Comparison of ENCODE assay signal across 9 cellular contexts in the genomic region with DNA sequence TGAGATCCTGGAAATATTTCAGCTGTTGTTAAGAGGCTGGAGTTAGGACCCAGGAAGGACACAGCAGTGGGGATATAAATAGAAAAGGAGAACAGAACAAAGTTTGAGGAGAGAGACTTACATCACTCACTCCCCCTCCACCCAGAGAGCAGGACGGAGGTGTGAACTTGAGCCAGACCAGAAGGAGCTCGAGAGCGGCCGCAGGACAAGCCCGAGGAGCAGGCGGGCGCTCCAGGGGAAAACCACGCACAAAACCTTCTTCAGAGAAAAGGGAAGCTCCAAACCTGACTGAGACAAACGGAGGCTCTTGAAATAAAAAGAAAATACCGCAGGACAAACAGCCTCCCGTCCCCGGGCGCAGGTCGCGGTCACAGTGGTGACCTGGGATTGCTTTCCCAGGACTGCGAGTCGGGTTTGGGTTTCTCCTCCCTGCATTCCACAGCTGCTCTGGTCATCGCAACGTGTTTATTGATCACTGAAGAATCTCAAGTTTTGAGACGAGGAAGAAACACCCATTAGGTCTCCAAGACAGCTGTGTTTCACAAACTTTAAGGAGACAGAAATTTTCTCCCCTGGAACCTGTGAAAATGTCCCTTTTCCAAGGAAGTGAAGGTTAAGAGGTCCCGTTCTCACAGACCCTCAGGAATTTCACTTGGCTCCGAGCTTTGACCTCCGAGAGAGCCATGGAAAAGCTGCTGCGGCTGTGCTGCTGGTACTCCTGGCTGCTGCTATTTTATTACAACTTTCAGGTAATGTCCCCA. TPM values are rescaled to one million over a fixed set of nuclear protein-coding genes. Genes with fewer than 3 reads are reported as not detected.
DNase-seq lines count a peak whose midpoint lies in the region; ATAC-seq and TF ChIP-seq lines count a peak whose summit lies in the region.
"Had no signal": no experiment of that assay in that cellular context is flagged by ENCODE, and none has a peak within 500 bp of the region (broad histone marks: within the 10 kb centered on the region; RNA-seq: fewer than 3 reads in every experiment).

A gene (plus strand): TSS at position 125 of the 761 bp plus-strand sequence. CDS start 559 bp downstream, at position 684.

- no peak for ATAC-seq in SK-N-SH treated with all-trans-retinoic acid at 6 μM for 48 hours
- no peak for ATAC-seq in GM21423 (IDR thresholded peaks at IDR 0.05; ENCODE audit: unreplicated experiment)

- H3K36me3 Mint-ChIP-seq in HFFc6 (ENCODE audit: low read depth) = peaks cover 3% of the 10 kb centered on the region; the same call in 1 of the 2 replicates

- H3K9me3 Mint-ChIP-seq in HFFc6 = peaks cover 19% of the 10 kb centered on the region

- no peak within 1 kb of the TSS for H3K27ac Mint-ChIP-seq in HFFc6

- no peaks in the 10 kb centered on the region for H3K9me3 ChIP-seq in tibial artery

- H3K27me3 ChIP-seq in tibial artery = no peaks in the 10 kb centered on the region

- no peaks in the 10 kb centered on the region for H3K36me3 ChIP-seq in tibial artery

- no peak for TF ChIP-seq CTCF in HFFc6 (IDR thresholded peaks at IDR 0.05)
- TF ChIP-seq CTCF in choroid plexus epithelial cell (conservative IDR thresholded peaks at IDR 0.05; ENCODE audit: low read depth, low read length) = no peak
- no peak for TF ChIP-seq CTCF in tibial artery (IDR thresholded peaks at IDR 0.05)

- H3K4me3 ChIP-seq in choroid plexus epithelial cell (ENCODE audit: low read depth, low read length) (no peak within 1 kb of the TSS), tibial artery (peak within 1 kb of the TSS; percentile 45 to 54)

- intact Hi-C loops in tibial artery (cut with DNase I; ENCODE audit: low total_unique reads) = no loop called here

- peak within 1 kb of the TSS; percentile 39 to 51 for H3K27ac ChIP-seq in tibial artery

- peak within 1 kb of the TSS; percentile 41; the same call in 1 of the 2 replicates for H3K4me3 Mint-ChIP-seq in HFFc6

- H3K4me1 ChIP-seq in tibial artery = peaks cover 0 to 15% (median 11%) of the 10 kb centered on the region in 4 donors

- H3K4me1 Mint-ChIP-seq in HFFc6 (ENCODE audit: low read depth) = no peaks in the 10 kb centered on the region

- H3K27me3 Mint-ChIP-seq in HFFc6 (ENCODE audit: insufficient read depth) = peaks cover 3% of the 10 kb centered on the region

- DNase-seq in HFFc6 (no peak), choroid plexus epithelial cell (ENCODE audit: low read depth) (peak; percentile 41), medulla oblongata (ENCODE audit: extremely low spot score) (peak; percentile 57), tibial artery (peak; percentile 81 to 82), germinal center (ENCODE audit: low spot score) (no peak)
- no peak for DNase-seq in stimulated activated CD8-positive, alpha-beta memory T cell treated with anti-CD3 and anti-CD28 coated beads, Interleukin-4, amount 100 ng/mL, for 48 hours
- DNase-seq: NK-92 treated with Interleukin-12 subunit alpha and Interleukin-12 subunit beta, amount 100 ng/mL, for 24 hours had no signal

TF ChIP-seq in SK-N-SH treated with all-trans-retinoic acid at 6 μM for 48 hours, 23 proteins besides CTCF, POLR2A, EP300 and RAD21:
- TF ChIP-seq ISL1 (CRISPR knock-in tag; IDR thresholded peaks at IDR 0.05) (no peak), ZNF70 (CRISPR knock-in tag; IDR thresholded peaks at IDR 0.05) (no peak), BACH2 (CRISPR knock-in tag; IDR thresholded peaks at IDR 0.05; ENCODE audit: borderline replicate concordance) (no peak), PPARA (CRISPR knock-in tag; IDR thresholded peaks at IDR 0.05; ENCODE audit: borderline replicate concordance) (no peak), ARNTL (CRISPR knock-in tag; IDR thresholded peaks at IDR 0.05; ENCODE audit: borderline replicate concordance, low read depth) (no peak)
- TF ChIP-seq, protein P1, sequence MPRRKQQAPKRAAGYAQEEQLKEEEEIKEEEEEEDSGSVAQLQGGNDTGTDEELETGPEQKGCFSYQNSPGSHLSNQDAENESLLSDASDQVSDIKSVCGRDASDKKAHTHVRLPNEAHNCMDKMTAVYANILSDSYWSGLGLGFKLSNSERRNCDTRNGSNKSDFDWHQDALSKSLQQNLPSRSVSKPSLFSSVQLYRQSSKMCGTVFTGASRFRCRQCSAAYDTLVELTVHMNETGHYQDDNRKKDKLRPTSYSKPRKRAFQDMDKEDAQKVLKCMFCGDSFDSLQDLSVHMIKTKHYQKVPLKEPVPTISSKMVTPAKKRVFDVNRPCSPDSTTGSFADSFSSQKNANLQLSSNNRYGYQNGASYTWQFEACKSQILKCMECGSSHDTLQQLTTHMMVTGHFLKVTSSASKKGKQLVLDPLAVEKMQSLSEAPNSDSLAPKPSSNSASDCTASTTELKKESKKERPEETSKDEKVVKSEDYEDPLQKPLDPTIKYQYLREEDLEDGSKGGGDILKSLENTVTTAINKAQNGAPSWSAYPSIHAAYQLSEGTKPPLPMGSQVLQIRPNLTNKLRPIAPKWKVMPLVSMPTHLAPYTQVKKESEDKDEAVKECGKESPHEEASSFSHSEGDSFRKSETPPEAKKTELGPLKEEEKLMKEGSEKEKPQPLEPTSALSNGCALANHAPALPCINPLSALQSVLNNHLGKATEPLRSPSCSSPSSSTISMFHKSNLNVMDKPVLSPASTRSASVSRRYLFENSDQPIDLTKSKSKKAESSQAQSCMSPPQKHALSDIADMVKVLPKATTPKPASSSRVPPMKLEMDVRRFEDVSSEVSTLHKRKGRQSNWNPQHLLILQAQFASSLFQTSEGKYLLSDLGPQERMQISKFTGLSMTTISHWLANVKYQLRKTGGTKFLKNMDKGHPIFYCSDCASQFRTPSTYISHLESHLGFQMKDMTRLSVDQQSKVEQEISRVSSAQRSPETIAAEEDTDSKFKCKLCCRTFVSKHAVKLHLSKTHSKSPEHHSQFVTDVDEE (CRISPR knock-in tag; IDR thresholded peaks at IDR 0.05) = no peak
- TF ChIP-seq, protein P2, sequence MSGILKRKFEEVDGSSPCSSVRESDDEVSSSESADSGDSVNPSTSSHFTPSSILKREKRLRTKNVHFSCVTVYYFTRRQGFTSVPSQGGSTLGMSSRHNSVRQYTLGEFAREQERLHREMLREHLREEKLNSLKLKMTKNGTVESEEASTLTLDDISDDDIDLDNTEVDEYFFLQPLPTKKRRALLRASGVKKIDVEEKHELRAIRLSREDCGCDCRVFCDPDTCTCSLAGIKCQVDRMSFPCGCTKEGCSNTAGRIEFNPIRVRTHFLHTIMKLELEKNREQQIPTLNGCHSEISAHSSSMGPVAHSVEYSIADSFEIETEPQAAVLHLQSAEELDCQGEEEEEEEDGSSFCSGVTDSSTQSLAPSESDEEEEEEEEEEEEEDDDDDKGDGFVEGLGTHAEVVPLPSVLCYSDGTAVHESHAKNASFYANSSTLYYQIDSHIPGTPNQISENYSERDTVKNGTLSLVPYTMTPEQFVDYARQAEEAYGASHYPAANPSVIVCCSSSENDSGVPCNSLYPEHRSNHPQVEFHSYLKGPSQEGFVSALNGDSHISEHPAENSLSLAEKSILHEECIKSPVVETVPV (CRISPR knock-in tag; IDR thresholded peaks at IDR 0.05) = no peak
- TF ChIP-seq, protein P3, sequence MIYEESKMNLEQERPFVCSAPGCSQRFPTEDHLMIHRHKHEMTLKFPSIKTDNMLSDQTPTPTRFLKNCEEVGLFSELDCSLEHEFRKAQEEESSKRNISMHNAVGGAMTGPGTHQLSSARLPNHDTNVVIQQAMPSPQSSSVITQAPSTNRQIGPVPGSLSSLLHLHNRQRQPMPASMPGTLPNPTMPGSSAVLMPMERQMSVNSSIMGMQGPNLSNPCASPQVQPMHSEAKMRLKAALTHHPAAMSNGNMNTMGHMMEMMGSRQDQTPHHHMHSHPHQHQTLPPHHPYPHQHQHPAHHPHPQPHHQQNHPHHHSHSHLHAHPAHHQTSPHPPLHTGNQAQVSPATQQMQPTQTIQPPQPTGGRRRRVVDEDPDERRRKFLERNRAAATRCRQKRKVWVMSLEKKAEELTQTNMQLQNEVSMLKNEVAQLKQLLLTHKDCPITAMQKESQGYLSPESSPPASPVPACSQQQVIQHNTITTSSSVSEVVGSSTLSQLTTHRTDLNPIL (CRISPR knock-in tag; IDR thresholded peaks at IDR 0.05; ENCODE audit: low read depth) = no peak
- TF ChIP-seq, protein P4, sequence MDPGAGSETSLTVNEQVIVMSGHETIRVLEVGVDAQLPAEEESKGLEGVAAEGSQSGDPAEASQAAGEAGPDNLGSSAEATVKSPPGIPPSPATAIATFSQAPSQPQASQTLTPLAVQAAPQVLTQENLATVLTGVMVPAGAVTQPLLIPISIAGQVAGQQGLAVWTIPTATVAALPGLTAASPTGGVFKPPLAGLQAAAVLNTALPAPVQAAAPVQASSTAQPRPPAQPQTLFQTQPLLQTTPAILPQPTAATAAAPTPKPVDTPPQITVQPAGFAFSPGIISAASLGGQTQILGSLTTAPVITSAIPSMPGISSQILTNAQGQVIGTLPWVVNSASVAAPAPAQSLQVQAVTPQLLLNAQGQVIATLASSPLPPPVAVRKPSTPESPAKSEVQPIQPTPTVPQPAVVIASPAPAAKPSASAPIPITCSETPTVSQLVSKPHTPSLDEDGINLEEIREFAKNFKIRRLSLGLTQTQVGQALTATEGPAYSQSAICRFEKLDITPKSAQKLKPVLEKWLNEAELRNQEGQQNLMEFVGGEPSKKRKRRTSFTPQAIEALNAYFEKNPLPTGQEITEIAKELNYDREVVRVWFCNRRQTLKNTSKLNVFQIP (CRISPR knock-in tag; IDR thresholded peaks at IDR 0.05; ENCODE audit: borderline replicate concordance, low read depth) = no peak

RNA-seq across cellular contexts. Expression of the gene that starts here (rescaled TPM):
- not detected for total RNA-seq in HFFc6 (2021; fragmentation: NEBNext Ultra II Directional; extraction: Animal tissue kit (Norgen Biotek cat#: 25700))

Comparison
In these comparisons a context has a peak if more than half of its experiments do, and no peak if none do; other contexts are left out.
1. DNase-seq: peak in choroid plexus epithelial cell (single experiment), medulla oblongata (single experiment) and tibial artery (2 of 2); none in HFFc6 (single experiment), germinal center (single experiment) and stimulated activated CD8-positive, alpha-beta memory T cell treated with anti-CD3 and anti-CD28 coated beads, Interleukin-4, amount 100 ng/mL, for 48 hours (single experiment).